28 cellular contexts compared by ENCODE assay signal in genomic region chr15:78197632-78198031, GRCh38. TPM values are rescaled to one million over a fixed set of nuclear protein-coding genes. Genes with fewer than 3 reads are reported as not detected.
"Had no signal": no experiment of that assay in that cellular context is flagged by ENCODE, and none has a peak within 500 bp of the region (broad histone marks: within the 10 kb centered on the region; RNA-seq: fewer than 3 reads in every experiment).

No MANE protein-coding gene starts in this region.

- H3K4me1 ChIP-seq: lower lobe of right lung, right lobe of liver, transverse colon, vagina had no signal

- H3K4me1 Mint-ChIP-seq: activated CD4-positive, alpha-beta T cell treated with anti-CD3 and anti-CD28 coated beads for 36 hours; activated naive CD8-positive, alpha-beta T cell treated with anti-CD3 and anti-CD28 coated beads, Interleukin-2, amount 50 U/mL, for 24 hours; stimulated activated effector memory CD8-positive, alpha-beta T cell treated with anti-CD3 and anti-CD28 coated beads, Interleukin-12 subunit alpha, Interleukin-12 subunit beta, amount 100 ng/mL, for 72 hours had no signal

- ATAC-seq: activated CD4-positive, alpha-beta T cell treated with anti-CD3 and anti-CD28 coated beads for 36 hours; activated naive CD8-positive, alpha-beta T cell treated with anti-CD3 and anti-CD28 coated beads, Interleukin-2, amount 50 U/mL, for 24 hours; activated T-cell treated with anti-CD3 and anti-CD28 coated beads, Interleukin-2, amount 50 U/mL, for 72 hours; body of pancreas; effector memory CD8-positive, alpha-beta T cell; esophagus mucosa; lower lobe of right lung; mucosa of descending colon; stimulated activated effector memory CD8-positive, alpha-beta T cell treated with anti-CD3 and anti-CD28 coated beads, Interleukin-12 subunit alpha, Interleukin-12 subunit beta, amount 100 ng/mL, for 72 hours had no signal

- DNase-seq: activated CD4-positive, alpha-beta T cell treated with anti-CD3 and anti-CD28 coated beads for 36 hours; activated CD4-positive, alpha-beta T cell treated with anti-CD3 and anti-CD28 coated beads, Interleukin-2, amount 50 U/mL, for 48 hours; activated gamma-delta T cell; activated naive CD4-positive, alpha-beta T cell treated with anti-CD3 and anti-CD28 coated beads, Interleukin-2, amount 50 U/mL, for 16 hours; activated naive CD8-positive, alpha-beta T cell treated with anti-CD3 and anti-CD28 coated beads, Interleukin-2, amount 50 U/mL, for 24 hours; activated T-cell treated with anti-CD3 and anti-CD28 coated beads, Interleukin-2, amount 50 U/mL, for 72 hours; anterior cingulate cortex; dorsolateral prefrontal cortex; effector memory CD8-positive, alpha-beta T cell; foreskin melanocyte; kidney; lower lobe of right lung; mesendoderm; mucosa of descending colon; nucleus accumbens; small intestine; stimulated activated CD4-positive, alpha-beta T cell treated with anti-CD3 and anti-CD28 coated beads, Interleukin-2, amount 100 ng/mL, for 24 hours; transverse colon; WERI-Rb-1 had no signal

- H3K36me3 Mint-ChIP-seq: stimulated activated effector memory CD8-positive, alpha-beta T cell treated with anti-CD3 and anti-CD28 coated beads, Interleukin-12 subunit alpha, Interleukin-12 subunit beta, amount 100 ng/mL, for 72 hours had no signal

- H3K4me3 ChIP-seq: body of pancreas, cardiac muscle cell, dorsolateral prefrontal cortex, lower lobe of right lung, mucosa of descending colon, right lobe of liver, transverse colon, vagina had no signal

- H3K27me3 Mint-ChIP-seq: activated CD4-positive, alpha-beta T cell treated with anti-CD3 and anti-CD28 coated beads for 36 hours; activated naive CD8-positive, alpha-beta T cell treated with anti-CD3 and anti-CD28 coated beads, Interleukin-2, amount 50 U/mL, for 24 hours; effector memory CD8-positive, alpha-beta T cell had no signal

- H3K9me3 Mint-ChIP-seq: activated naive CD8-positive, alpha-beta T cell treated with anti-CD3 and anti-CD28 coated beads, Interleukin-2, amount 50 U/mL, for 24 hours; activated T-cell treated with anti-CD3 and anti-CD28 coated beads, Interleukin-2, amount 50 U/mL, for 72 hours; effector memory CD8-positive, alpha-beta T cell; stimulated activated effector memory CD8-positive, alpha-beta T cell treated with anti-CD3 and anti-CD28 coated beads, Interleukin-12 subunit alpha, Interleukin-12 subunit beta, amount 100 ng/mL, for 72 hours had no signal

- H3K27me3 ChIP-seq: body of pancreas, cardiac muscle cell, dorsolateral prefrontal cortex, right lobe of liver, transverse colon, vagina had no signal

- H3K27ac Mint-ChIP-seq: activated CD4-positive, alpha-beta T cell treated with anti-CD3 and anti-CD28 coated beads for 36 hours; activated naive CD8-positive, alpha-beta T cell treated with anti-CD3 and anti-CD28 coated beads, Interleukin-2, amount 50 U/mL, for 24 hours; activated T-cell treated with anti-CD3 and anti-CD28 coated beads, Interleukin-2, amount 50 U/mL, for 72 hours; effector memory CD8-positive, alpha-beta T cell; stimulated activated effector memory CD8-positive, alpha-beta T cell treated with anti-CD3 and anti-CD28 coated beads, Interleukin-12 subunit alpha, Interleukin-12 subunit beta, amount 100 ng/mL, for 72 hours had no signal

- H3K9me3 ChIP-seq: body of pancreas, lower lobe of right lung, mucosa of descending colon, right lobe of liver, transverse colon, vagina had no signal

- H3K27ac ChIP-seq: body of pancreas, cardiac muscle cell, dorsolateral prefrontal cortex, lower lobe of right lung, right lobe of liver, transverse colon, vagina, WERI-Rb-1 had no signal

- H3K4me3 Mint-ChIP-seq: activated CD4-positive, alpha-beta T cell treated with anti-CD3 and anti-CD28 coated beads for 36 hours; activated naive CD8-positive, alpha-beta T cell treated with anti-CD3 and anti-CD28 coated beads, Interleukin-2, amount 50 U/mL, for 24 hours; activated T-cell treated with anti-CD3 and anti-CD28 coated beads, Interleukin-2, amount 50 U/mL, for 72 hours; effector memory CD8-positive, alpha-beta T cell; stimulated activated effector memory CD8-positive, alpha-beta T cell treated with anti-CD3 and anti-CD28 coated beads, Interleukin-12 subunit alpha, Interleukin-12 subunit beta, amount 100 ng/mL, for 72 hours had no signal

- H3K36me3 ChIP-seq: cardiac muscle cell, lower lobe of right lung, right lobe of liver, transverse colon, vagina, WERI-Rb-1 had no signal

RNA-seq across cellular contexts. Expression of gene ACSBG1, which starts 36.7 kb away (rescaled TPM):
- total RNA-seq: activated CD8-positive, alpha-beta memory T cell treated with anti-CD3 and anti-CD28 coated beads for 36 hours; body of pancreas; endothelial cell of umbilical vein; esophagus mucosa; right lobe of liver; T-helper 2 cell treated with Interferon-gamma antibody and Interleukin-4, amounts not matched to agents 100 ng/mL and 5 ng/mL, for 36 hours had no signal
- polyA plus RNA-seq: endothelial cell of umbilical vein had no signal
